Comparison of ENCODE assay signal across 8 cellular contexts in the genomic region with DNA sequence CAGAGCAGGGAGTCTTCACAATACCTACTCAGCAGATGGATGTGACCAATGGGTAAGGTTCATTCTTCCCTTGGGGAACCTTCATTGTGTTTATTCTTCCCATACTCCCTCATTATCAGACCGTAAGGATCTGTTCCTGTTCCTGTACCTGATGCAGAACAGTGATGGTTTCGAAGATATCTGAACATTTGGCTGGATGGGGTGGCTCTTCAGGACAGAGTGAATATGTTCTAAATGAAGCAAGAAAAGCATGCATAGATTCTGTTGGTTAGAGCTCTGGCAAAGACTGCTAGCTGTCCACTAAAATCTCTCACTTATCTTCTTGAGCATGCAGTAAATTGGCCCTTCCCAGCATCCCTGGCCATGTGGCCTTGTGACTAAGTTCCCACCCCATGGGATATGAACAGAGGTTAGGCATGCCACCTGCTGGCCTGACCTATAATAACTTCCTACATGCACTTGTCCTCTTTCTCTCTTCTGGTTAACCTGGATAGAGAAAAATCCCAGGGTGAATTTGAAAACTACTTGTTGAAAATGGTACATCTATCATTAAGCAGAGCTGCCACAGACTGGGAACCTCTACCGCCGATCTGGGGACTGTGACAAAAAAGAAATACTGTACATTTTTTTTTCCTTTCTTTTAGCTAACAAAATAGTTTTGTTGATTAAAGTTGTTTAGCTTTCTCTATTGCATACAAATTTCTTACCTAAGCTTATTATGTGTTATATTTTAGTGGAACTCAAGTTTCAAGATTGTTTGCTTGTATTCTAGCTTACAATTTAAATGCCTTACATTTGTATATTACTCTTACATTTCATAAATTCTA.
DNase-seq lines count a peak whose midpoint lies in the region; ATAC-seq and TF ChIP-seq lines count a peak whose summit lies in the region.

No MANE protein-coding gene starts in this region.

- H3F3A ChIP-seq in neural progenitor cell (ENCODE audit: low read depth): no peaks in the 10 kb centered on the region

- H3K27me3 ChIP-seq in neural progenitor cell: no peaks in the 10 kb centered on the region

- ATAC-seq in GM19372 (IDR thresholded peaks at IDR 0.05; ENCODE audit: low read depth, unreplicated experiment) (peak; percentile 91), HG03439 (IDR thresholded peaks at IDR 0.05; ENCODE audit: unreplicated experiment) (peak; percentile 94)

- H2AFZ ChIP-seq in neural progenitor cell (replicated peaks): no peak overlapping the region

- H3K4me3 Mint-ChIP-seq in neural progenitor cell: no peak overlapping the region
- no peak overlapping the region for H3K4me3 Mint-ChIP-seq in type B pancreatic cell

- H3K27ac Mint-ChIP-seq in neural progenitor cell (peak overlapping the region; percentile 7), type B pancreatic cell (no peak overlapping the region)

- H3K9ac ChIP-seq in neural progenitor cell: no peak overlapping the region

- H3K27ac ChIP-seq in neural progenitor cell: no peak overlapping the region

- no peaks in the 10 kb centered on the region for H3K4me1 ChIP-seq in neural progenitor cell

- TF ChIP-seq CTCF in neural progenitor cell (IDR thresholded peaks at IDR 0.05) (peak; percentile 71), type B pancreatic cell (conservative IDR thresholded peaks at IDR 0.05) (peak; percentile 78)

- H3K79me2 ChIP-seq in neural progenitor cell (ENCODE audit: low read depth): no peaks in the 10 kb centered on the region

- no peaks in the 10 kb centered on the region for H4K20me1 ChIP-seq in neural progenitor cell (ENCODE audit: low read depth)

- no peak overlapping the region for H3K4me2 ChIP-seq in neural progenitor cell

- H3K4me3 ChIP-seq in neural progenitor cell: no peak overlapping the region

- no peaks in the 10 kb centered on the region for H3K36me3 Mint-ChIP-seq in neural progenitor cell
- H3K36me3 Mint-ChIP-seq in type B pancreatic cell: no peaks in the 10 kb centered on the region

- no peaks in the 10 kb centered on the region for H3K9me3 Mint-ChIP-seq in neural progenitor cell
- peaks cover 4% of the 10 kb centered on the region for H3K9me3 Mint-ChIP-seq in type B pancreatic cell

- DNase-seq in COR-L47 (lab: John Stamatoyannopoulos, UW): peak; percentile 63
- peak; percentile 8 to 19 for DNase-seq in NOMO-1 (lab: John Stamatoyannopoulos, UW; ENCODE audit: unreplicated experiment in 2 of 2)
- peak; percentile 9 for DNase-seq in activated T-cell treated with anti-CD3 and anti-CD28 coated beads for 1 hour (ENCODE audit: low read depth)
- DNase-seq in fibroblast of peridontal ligament (ENCODE audit: extremely low read depth): peak; percentile 80
- DNase-seq in neural progenitor cell (ENCODE audit: low spot score): peak; percentile 69
- no peak for DNase-seq in type B pancreatic cell (ENCODE audit: extremely low spot score, unreplicated experiment)

- no peaks in the 10 kb centered on the region for H3K36me3 ChIP-seq in neural progenitor cell

- H3K4me1 Mint-ChIP-seq in neural progenitor cell: no peaks in the 10 kb centered on the region
- H3K4me1 Mint-ChIP-seq in type B pancreatic cell (ENCODE audit: unreplicated experiment): no peaks in the 10 kb centered on the region

- H3K27me3 Mint-ChIP-seq in neural progenitor cell (ENCODE audit: insufficient read depth, low read depth): no peaks in the 10 kb centered on the region
- no peaks in the 10 kb centered on the region for H3K27me3 Mint-ChIP-seq in type B pancreatic cell

- H3K9me3 ChIP-seq in neural progenitor cell (ENCODE audit: low read depth): no peaks in the 10 kb centered on the region
